In the genomic region with DNA sequence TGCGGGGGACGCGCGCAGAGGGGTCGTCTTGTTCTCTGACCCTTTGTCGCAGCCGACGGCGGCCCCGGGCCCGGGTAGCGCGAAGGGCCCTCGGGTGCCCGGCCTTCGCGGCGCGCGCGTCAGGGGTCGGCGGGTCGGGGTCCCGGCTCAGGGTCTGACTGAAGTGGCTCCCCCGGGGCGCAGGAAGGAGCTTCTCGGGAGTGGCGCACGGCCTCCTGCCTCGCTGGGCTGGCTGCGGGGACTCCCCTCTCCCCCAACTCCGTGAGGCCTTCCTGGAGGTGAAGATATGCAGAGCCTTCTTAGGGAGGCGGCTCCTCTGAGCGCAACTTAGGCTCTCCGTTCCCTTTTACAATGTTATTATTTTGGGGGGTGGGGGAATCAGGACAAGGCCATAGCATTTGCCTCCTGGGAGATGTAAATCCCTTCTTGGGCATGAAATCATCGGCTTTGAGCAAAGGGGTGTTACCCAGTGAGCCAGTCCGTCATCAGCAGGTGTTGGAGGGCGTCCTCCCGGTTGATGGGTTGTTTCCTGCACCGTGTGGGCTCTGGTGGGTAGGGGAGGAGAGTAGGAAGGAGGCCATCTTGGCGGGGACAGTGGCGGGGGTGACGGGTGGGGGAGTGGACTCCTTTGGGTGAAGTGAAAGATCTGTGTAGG, we compare ENCODE assay signal across 8 cellular contexts. TPM values are rescaled to one million over a fixed set of nuclear protein-coding genes. Genes with fewer than 3 reads are reported as not detected.
DNase-seq lines count a peak whose midpoint lies in the region; ATAC-seq, FAIRE-seq and TF ChIP-seq lines count a peak whose summit lies in the region.

No MANE protein-coding gene starts in this region.

- peak overlapping the region; percentile 82 to 84 for H3K4me3 ChIP-seq in cardiac fibroblast (replicated peaks in 1 of 2; ENCODE audit: low read depth in 2 of 2, low read length in 2 of 2)
- peak overlapping the region; percentile 91 for H3K4me3 ChIP-seq in kidney epithelial cell (ENCODE audit: low read depth, low read length)

- H3K36me3 Mint-ChIP-seq in WTC11, result no peaks in the 10 kb centered on the region; the same call in 1 of the 2 replicates

- DNase-seq in GM18507 (ENCODE audit: extremely low spot score, insufficient read length, low read depth) (no peak), NCI-H2029 (lab: John Stamatoyannopoulos, UW) (peak; percentile 61), WTC11 (ENCODE audit: low spot score) (peak; percentile 49), cardiac fibroblast (ENCODE audit: low read depth in 2 of 2) (peak; percentile 38 to 54), kidney epithelial cell (ENCODE audit: low read depth) (no peak), AG08395 (ENCODE audit: low spot score) (no peak)
- DNase-seq in stimulated activated CD4-positive, alpha-beta T cell treated with anti-CD3 and anti-CD28 coated beads, Interleukin-1b, Interleukin-23, amount 100 ng/mL, for 4 hours (ENCODE audit: low read depth in 2 of 2), result peak; percentile 38 to 40

- no peaks in the 10 kb centered on the region for H3K27me3 Mint-ChIP-seq in WTC11 (ENCODE audit: low read depth)

- peak overlapping the region; percentile 87 for H3K4me3 Mint-ChIP-seq in WTC11

- peak; percentile 83 for FAIRE-seq in GM18507 (lab: Jason Lieb, UNC)

- POLR2A ChIA-PET in WTC11 (lab: Charles Lee), result interaction anchor here (1.3 to 1.9 kb wide), 5 partner anchors 40 to 65 kb away, joined by 3 to 23 read pairs (median 7); no protein-coding TSS in a partner anchor

- CTCF ChIA-PET in WTC11 (lab: Charles Lee), result interaction anchor here (0.7 to 5.2 kb wide), 34 partner anchors 8 to 401 kb away, joined by 3 to 265 read pairs (median 6); partner anchors contain the start of gene PROKR2

- no peak for TF ChIP-seq CTCF in WTC11 (IDR thresholded peaks at IDR 0.05)
- no peak for TF ChIP-seq CTCF in cardiac fibroblast (IDR thresholded peaks at IDR 0.05; ENCODE audit: low read depth, low read length)
- no peak for TF ChIP-seq CTCF in kidney epithelial cell (IDR thresholded peaks at IDR 0.05; ENCODE audit: insufficient read depth, low read length, poor library complexity, severe bottlenecking)

- H3K27me3 ChIP-seq in kidney epithelial cell (ENCODE audit: control insufficient read depth, insufficient read depth, low read length), result no peaks in the 10 kb centered on the region

- H3K9me3 Mint-ChIP-seq in WTC11, result no peaks in the 10 kb centered on the region

- H3K4me1 Mint-ChIP-seq in WTC11, result peaks cover 22% of the 10 kb centered on the region

- no peaks in the 10 kb centered on the region for H3K36me3 ChIP-seq in kidney epithelial cell (ENCODE audit: control insufficient read depth, insufficient read depth, low read length)

- peak; percentile 18 for ATAC-seq in HG02852 (IDR thresholded peaks at IDR 0.05; ENCODE audit: unreplicated experiment)
- ATAC-seq in WTC11, result peak; percentile 28

- H3K27ac Mint-ChIP-seq in WTC11, result peak overlapping the region; percentile 93

TF ChIP-seq in WTC11, 78 proteins besides CTCF, POLR2A, EP300 and RAD21 (continues in another document):
- peak; percentile 41; the same call in 1 of the 2 replicates for TF ChIP-seq USF1 (CRISPR knock-in tag; IDR thresholded peaks at IDR 0.05)
- no peak for TF ChIP-seq EMX1 (CRISPR knock-in tag; IDR thresholded peaks at IDR 0.05)
- TF ChIP-seq ZNF423 (CRISPR knock-in tag; IDR thresholded peaks at IDR 0.05), result peak; percentile 76
- TF ChIP-seq FOXP1 (CRISPR knock-in tag; IDR thresholded peaks at IDR 0.05; ENCODE audit: borderline replicate concordance), result 0 out of 2 replicates have a peak, but pooled peaks have one; percentile 12
- TF ChIP-seq TEAD1 (CRISPR knock-in tag; IDR thresholded peaks at IDR 0.05), result peak; percentile 73; the same call in 1 of the 2 replicates
- peak; percentile 35; the same call in 1 of the 2 replicates for TF ChIP-seq ARID4B (CRISPR knock-in tag; IDR thresholded peaks at IDR 0.05; ENCODE audit: borderline replicate concordance)
- TF ChIP-seq JUN (CRISPR knock-in tag; IDR thresholded peaks at IDR 0.05), result 0 out of 2 replicates have a peak, but pooled peaks have one; percentile 47
- TF ChIP-seq CREM (CRISPR knock-in tag; IDR thresholded peaks at IDR 0.05), result no peak
- TF ChIP-seq, protein P1, sequence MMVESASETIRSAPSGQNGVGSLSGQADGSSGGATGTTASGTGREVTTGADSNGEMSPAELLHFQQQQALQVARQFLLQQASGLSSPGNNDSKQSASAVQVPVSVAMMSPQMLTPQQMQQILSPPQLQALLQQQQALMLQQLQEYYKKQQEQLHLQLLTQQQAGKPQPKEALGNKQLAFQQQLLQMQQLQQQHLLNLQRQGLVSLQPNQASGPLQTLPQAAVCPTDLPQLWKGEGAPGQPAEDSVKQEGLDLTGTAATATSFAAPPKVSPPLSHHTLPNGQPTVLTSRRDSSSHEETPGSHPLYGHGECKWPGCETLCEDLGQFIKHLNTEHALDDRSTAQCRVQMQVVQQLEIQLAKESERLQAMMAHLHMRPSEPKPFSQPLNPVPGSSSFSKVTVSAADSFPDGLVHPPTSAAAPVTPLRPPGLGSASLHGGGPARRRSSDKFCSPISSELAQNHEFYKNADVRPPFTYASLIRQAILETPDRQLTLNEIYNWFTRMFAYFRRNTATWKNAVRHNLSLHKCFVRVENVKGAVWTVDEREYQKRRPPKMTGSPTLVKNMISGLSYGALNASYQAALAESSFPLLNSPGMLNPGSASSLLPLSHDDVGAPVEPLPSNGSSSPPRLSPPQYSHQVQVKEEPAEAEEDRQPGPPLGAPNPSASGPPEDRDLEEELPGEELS (CRISPR knock-in tag; IDR thresholded peaks at IDR 0.05), result peak; percentile 6; the same call in 1 of the 2 replicates
- TF ChIP-seq, protein P2, sequence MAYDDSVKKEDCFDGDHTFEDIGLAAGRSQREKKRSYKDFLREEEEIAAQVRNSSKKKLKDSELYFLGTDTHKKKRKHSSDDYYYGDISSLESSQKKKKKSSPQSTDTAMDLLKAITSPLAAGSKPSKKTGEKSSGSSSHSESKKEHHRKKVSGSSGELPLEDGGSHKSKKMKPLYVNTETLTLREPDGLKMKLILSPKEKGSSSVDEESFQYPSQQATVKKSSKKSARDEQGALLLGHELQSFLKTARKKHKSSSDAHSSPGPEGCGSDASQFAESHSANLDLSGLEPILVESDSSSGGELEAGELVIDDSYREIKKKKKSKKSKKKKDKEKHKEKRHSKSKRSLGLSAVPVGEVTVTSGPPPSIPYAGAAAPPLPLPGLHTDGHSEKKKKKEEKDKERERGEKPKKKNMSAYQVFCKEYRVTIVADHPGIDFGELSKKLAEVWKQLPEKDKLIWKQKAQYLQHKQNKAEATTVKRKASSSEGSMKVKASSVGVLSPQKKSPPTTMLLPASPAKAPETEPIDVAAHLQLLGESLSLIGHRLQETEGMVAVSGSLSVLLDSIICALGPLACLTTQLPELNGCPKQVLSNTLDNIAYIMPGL (CRISPR knock-in tag; IDR thresholded peaks at IDR 0.05), result 0 out of 2 replicates have a peak, but pooled peaks have one; percentile 20
- TF ChIP-seq ETV6 (CRISPR knock-in tag; IDR thresholded peaks at IDR 0.05), result peak; percentile 37; the same call in 1 of the 2 replicates
- TF ChIP-seq, protein P3, sequence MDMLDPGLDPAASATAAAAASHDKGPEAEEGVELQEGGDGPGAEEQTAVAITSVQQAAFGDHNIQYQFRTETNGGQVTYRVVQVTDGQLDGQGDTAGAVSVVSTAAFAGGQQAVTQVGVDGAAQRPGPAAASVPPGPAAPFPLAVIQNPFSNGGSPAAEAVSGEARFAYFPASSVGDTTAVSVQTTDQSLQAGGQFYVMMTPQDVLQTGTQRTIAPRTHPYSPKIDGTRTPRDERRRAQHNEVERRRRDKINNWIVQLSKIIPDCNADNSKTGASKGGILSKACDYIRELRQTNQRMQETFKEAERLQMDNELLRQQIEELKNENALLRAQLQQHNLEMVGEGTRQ (CRISPR knock-in tag; IDR thresholded peaks at IDR 0.05), result no peak
- TF ChIP-seq CREB1 (CRISPR knock-in tag; IDR thresholded peaks at IDR 0.05), result no peak

RNA-seq across cellular contexts. Expression of gene CDS2, which starts 0.5 kb away (rescaled TPM):
- total RNA-seq in WTC11 (2021), result 49.1 to 56.6 TPM (median 54.9 TPM) in 3 replicates
- total RNA-seq in kidney epithelial cell, result 36.9 and 38.1 TPM in 2 replicates

RNA-seq across cellular contexts. Expression of gene PCNA, which starts 7.6 kb away (rescaled TPM):
- total RNA-seq in WTC11 (2021) (239 to 262 TPM (median 240 TPM) in 3 replicates), kidney epithelial cell (89.6 and 92.7 TPM in 2 replicates)

RNA-seq across cellular contexts. Expression of gene TMEM230, which starts 14.5 kb away (rescaled TPM):
- total RNA-seq in WTC11 (2021) (72.7 to 78.4 TPM (median 73.9 TPM) in 3 replicates), kidney epithelial cell (98.2 and 111 TPM in 2 replicates)

Comparison
In these comparisons a context has a peak if more than half of its experiments do, and no peak if none do; other contexts are left out.
1. DNase-seq: peak in NCI-H2029 (single experiment), WTC11 (single experiment), cardiac fibroblast (2 of 2) and stimulated activated CD4-positive, alpha-beta T cell treated with anti-CD3 and anti-CD28 coated beads, Interleukin-1b, Interleukin-23, amount 100 ng/mL, for 4 hours (2 of 2); none in GM18507 (single experiment), kidney epithelial cell (single experiment) and AG08395 (single experiment).